In genomic region chr1:35885961-35886558, GRCh38 we compare ENCODE assay signal across 9 cellular contexts. TPM values are rescaled to one million over a fixed set of nuclear protein-coding genes. Genes with fewer than 3 reads are reported as not detected.
DNase-seq lines count a peak whose midpoint lies in the region; ATAC-seq and TF ChIP-seq lines count a peak whose summit lies in the region.
"Had no signal": no experiment of that assay in that cellular context is flagged by ENCODE, and none has a peak within 500 bp of the region (broad histone marks: within the 10 kb centered on the region; RNA-seq: fewer than 3 reads in every experiment).

No MANE protein-coding gene starts in this region.

- H3K27me3 ChIP-seq in BLaER1 treated with 17β-estradiol and CSF1 and Interleukin-3, amounts not matched to agents 10 nM and 100 nM = no peaks in the 10 kb centered on the region
- no peaks in the 10 kb centered on the region for H3K27me3 ChIP-seq in HL-60 (ENCODE audit: insufficient read depth, poor library complexity, severe bottlenecking)
- H3K27me3 ChIP-seq in adrenal gland = no peaks in the 10 kb centered on the region
- H3K27me3 ChIP-seq: SJSA1 had no signal

- no CpG with 5 or more reads among the region's 4 CpGs for WGBS in mesodermal cell (ENCODE audit: insufficient coverage in 2 of 2), 2 experiments
- 62 to 69% (median 66%) methylated on average over 4 of the region's 4 CpGs for WGBS in adrenal gland, 4 donors

- H3K27ac Mint-ChIP-seq in WTC11 = peak overlapping the region; percentile 98

- peaks cover 18 to 36% (median 28%) of the 10 kb centered on the region in 11 experiments for H3K36me3 ChIP-seq in BLaER1 treated with 17β-estradiol and CSF1 and Interleukin-3, amounts not matched to agents 10 nM and 100 nM
- H3K36me3 ChIP-seq in mesodermal cell (ENCODE audit: control insufficient read depth, insufficient read depth, low read length) (peaks cover 27% of the 10 kb centered on the region), adrenal gland (replicated peaks in 1 of 2) (peaks cover 0 to 17% of the 10 kb centered on the region in 2 donors)

- TF ChIP-seq POLR2A in adrenal gland (IDR thresholded peaks at IDR 0.05) = no peak

- H3K9ac ChIP-seq in BLaER1 treated with 17β-estradiol and CSF1 and Interleukin-3, amounts not matched to agents 10 nM and 100 nM = peak overlapping the region in 9 of 11 experiments; percentile 10 to 33 (median 26); a peak in 9 of 22 replicates

- H3K4me1 Mint-ChIP-seq in WTC11 = peaks cover 53% of the 10 kb centered on the region

- peak overlapping the region in 1 of 10 experiments; percentile 30; a peak in 1 of 20 replicates for H3K4me3 ChIP-seq in BLaER1 treated with 17β-estradiol and CSF1 and Interleukin-3, amounts not matched to agents 10 nM and 100 nM
- no peak overlapping the region for H3K4me3 ChIP-seq in HL-60 (replicated peaks; ENCODE audit: insufficient read depth, low read length)
- no peak overlapping the region for H3K4me3 ChIP-seq in mesodermal cell (ENCODE audit: extremely low read depth, insufficient read depth, low read length, poor library complexity, severe bottlenecking)
- H3K4me3 ChIP-seq in adrenal gland = no peak overlapping the region
- H3K4me3 ChIP-seq: SJSA1 had no signal

- no peaks in the 10 kb centered on the region for H3K9me3 ChIP-seq in BLaER1 treated with 17β-estradiol and CSF1 and Interleukin-3, amounts not matched to agents 10 nM and 100 nM (replicated peaks in 1 of 11)
- H3K9me3 ChIP-seq in mesodermal cell (ENCODE audit: control insufficient read depth, low read length) (no peaks in the 10 kb centered on the region), adrenal gland (replicated peaks in 1 of 3) (no peaks in the 10 kb centered on the region)
- H3K9me3 ChIP-seq: SJSA1 had no signal

- intact Hi-C loops in adrenal gland (cut with DNase I) = loop anchor here in 1 of 2 donors (10.0 kb wide), 1 partner anchor 199 kb away; the partner anchor contains the start of genes ADPRS and TEKT2

- peaks cover 38 to 64% (median 54%) of the 10 kb centered on the region in 10 experiments for H3K4me1 ChIP-seq in BLaER1 treated with 17β-estradiol and CSF1 and Interleukin-3, amounts not matched to agents 10 nM and 100 nM
- H3K4me1 ChIP-seq in mesodermal cell (ENCODE audit: control insufficient read depth, insufficient read depth, low read length, poor library complexity, severe bottlenecking) (peaks cover 27% of the 10 kb centered on the region), adrenal gland (replicated peaks in 1 of 2) (peaks cover 0 to 36% of the 10 kb centered on the region in 2 donors)

- H3K36me3 Mint-ChIP-seq in WTC11 = peaks cover 25% of the 10 kb centered on the region

- no peaks in the 10 kb centered on the region for H3K9me3 Mint-ChIP-seq in WTC11

- CTCF ChIA-PET in WTC11 (lab: Charles Lee) = interaction anchor here (0.9 to 1.9 kb wide), 4 partner anchors 14 to 170 kb away, joined by 3 to 6 read pairs (median 4); no protein-coding TSS in a partner anchor

- peak; percentile 81 for ATAC-seq in WTC11
- no peak for ATAC-seq in GM18520 (IDR thresholded peaks at IDR 0.05; ENCODE audit: unreplicated experiment)
- no peak for ATAC-seq in GM19395 (IDR thresholded peaks at IDR 0.05; ENCODE audit: unreplicated experiment)

- peak overlapping the region; percentile 67 for H3K4me3 Mint-ChIP-seq in WTC11

- H3K27me3 Mint-ChIP-seq in WTC11 (ENCODE audit: low read depth) = no peaks in the 10 kb centered on the region

- H3K27ac ChIP-seq in BLaER1 treated with 17β-estradiol and CSF1 and Interleukin-3, amounts not matched to agents 10 nM and 100 nM = peak overlapping the region in 8 of 11 experiments; percentile 7 to 59 (median 36); a peak in 11 of 22 replicates
- peak overlapping the region; percentile 20 for H3K27ac ChIP-seq in HL-60 (replicated peaks)
- peak overlapping the region; percentile 75 for H3K27ac ChIP-seq in mesodermal cell (ENCODE audit: low read depth, low read length, severe bottlenecking)
- peak overlapping the region in 1 of 5 donors; percentile 1 for H3K27ac ChIP-seq in adrenal gland
- H3K27ac ChIP-seq: SJSA1 had no signal

- POLR2A ChIA-PET in WTC11 (lab: Charles Lee) = interaction anchor here (0.8 to 1.7 kb wide), 5 partner anchors 9 to 117 kb away, joined by 3 to 12 read pairs (median 4); partner anchors contain the start of genes AGO3 and CLSPN

- TF ChIP-seq CTCF in HL-60 (IDR thresholded peaks at IDR 0.05; ENCODE audit: insufficient read depth, low read length) (no peak), WTC11 (IDR thresholded peaks at IDR 0.05) (no peak), adrenal gland (IDR thresholded peaks at IDR 0.05) (no peak)

- H4K20me1 ChIP-seq in BLaER1 treated with 17β-estradiol and CSF1 and Interleukin-3, amounts not matched to agents 10 nM and 100 nM = peaks cover 27 to 54% (median 43%) of the 10 kb centered on the region in 11 experiments; a peak in 20 of 22 replicates

- H3K4me2 ChIP-seq in BLaER1 treated with 17β-estradiol and CSF1 and Interleukin-3, amounts not matched to agents 10 nM and 100 nM = peak overlapping the region; percentile 56 to 97 (median 74)

- no peak for DNase-seq in HL-60 (ENCODE audit: low read depth in 1 of 2, low spot score in 1 of 2)
- peak; percentile 95 for DNase-seq in WTC11 (ENCODE audit: low spot score)
- DNase-seq in adrenal gland = no peak
- no peak for DNase-seq in HUDEP-2 (lab: John Stamatoyannopoulos, UW; ENCODE audit: unreplicated experiment in 76 of 76)

TF ChIP-seq in WTC11, 78 proteins besides CTCF, POLR2A, EP300 and RAD21 (continues in another document):
- TF ChIP-seq AR (CRISPR knock-in tag; IDR thresholded peaks at IDR 0.05) (no peak), PRDM15 (CRISPR knock-in tag; IDR thresholded peaks at IDR 0.05) (no peak), ATF2 (CRISPR knock-in tag; IDR thresholded peaks at IDR 0.05; ENCODE audit: borderline replicate concordance, low read depth) (no peak), NFE2L1 (CRISPR knock-in tag; IDR thresholded peaks at IDR 0.05) (no peak)

RNA-seq across cellular contexts. Expression of gene AGO1, which starts 3.1 kb away (rescaled TPM):
- total RNA-seq in WTC11 (2021) = 77.8 to 81.8 TPM (median 80.6 TPM) in 3 replicates
- 17.4 TPM for polyA plus RNA-seq in mesodermal cell (2013, experiment 1 of 2)
- 15.5 TPM for polyA plus RNA-seq in mesodermal cell (2013, experiment 2 of 2)
- total RNA-seq in adrenal gland = 10 to 100 TPM; 31.7 to 51.1 (median 34.3) TPM
- 10 to 100 TPM in 1 of 3 donors, 1 to 10 TPM in 2; 4.5 to 20.8 (median 7.5) TPM for polyA plus RNA-seq in adrenal gland

RNA-seq across cellular contexts. Expression of gene AGO3, which starts 44.8 kb away (rescaled TPM):
- total RNA-seq in WTC11 (2021) (26.8 to 30.7 TPM (median 27.0 TPM) in 3 replicates), adrenal gland (10 to 100 TPM in 7 of 8 donors, 1 to 10 TPM in 1; 8.3 to 32.2 (median 23.4) TPM)
- 14.2 TPM for polyA plus RNA-seq in mesodermal cell (2013, experiment 1 of 2)
- polyA plus RNA-seq in mesodermal cell (2013, experiment 2 of 2) = 8.5 TPM
- 10 to 100 TPM in 1 of 3 donors, 1 to 10 TPM in 2; 3.7 to 16.7 (median 6.0) TPM for polyA plus RNA-seq in adrenal gland
